ENCODE assay signal across 1 cellular context in genomic region chr13:51845574-51846318, GRCh38.
TF ChIP-seq lines count a peak whose summit lies in the region.

No MANE protein-coding gene starts in this region.

TF ChIP-seq in H1, 55 proteins besides CTCF, POLR2A, EP300 and RAD21:
- TF ChIP-seq RFX5 (IDR thresholded peaks at IDR 0.05; ENCODE audit: borderline replicate concordance, low read depth, low read length) (no peak), USF2 (IDR thresholded peaks at IDR 0.05; ENCODE audit: low read length) (no peak), EGR1 (IDR thresholded peaks at IDR 0.05; ENCODE audit: borderline replicate concordance, low read depth, low read length) (no peak), TBP (IDR thresholded peaks at IDR 0.05; ENCODE audit: low read depth, low read length) (no peak), CBX8 (IDR thresholded peaks at IDR 0.05; ENCODE audit: borderline replicate concordance, low read depth, low read length) (no peak)
TF ChIP-seq in H1: peak in this region for 0.
